Comparison of ENCODE assay signal across 23 cellular contexts in the genomic region with DNA sequence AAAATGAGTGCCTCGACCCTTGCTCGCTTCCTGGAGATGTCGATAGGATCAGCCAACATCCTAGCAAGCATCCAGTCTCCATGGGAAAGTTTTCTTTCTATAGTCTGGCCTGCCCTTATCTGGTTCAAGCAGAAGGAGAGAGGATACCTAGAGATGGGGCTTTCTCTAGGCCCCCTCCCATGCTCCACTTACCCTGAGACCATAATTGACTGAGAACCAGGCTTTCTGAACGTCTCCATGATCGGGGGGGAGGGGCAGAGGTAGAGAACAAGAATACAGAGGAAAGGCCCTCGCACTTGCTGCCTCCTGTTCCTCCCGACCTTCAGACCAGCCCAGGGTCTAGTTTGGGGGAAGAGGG. TPM values are rescaled to one million over a fixed set of nuclear protein-coding genes. Genes with fewer than 3 reads are reported as not detected.
"Had no signal": no experiment of that assay in that cellular context is flagged by ENCODE, and none has a peak within 500 bp of the region (broad histone marks: within the 10 kb centered on the region; RNA-seq: fewer than 3 reads in every experiment).

No MANE protein-coding gene starts in this region.

- H3K4me2 ChIP-seq: smooth muscle cell had no signal

- H3K36me3 Mint-ChIP-seq: activated naive CD4-positive, alpha-beta T cell treated with anti-CD3 and anti-CD28 coated beads, Interleukin-2, amount 10 ng/mL, durations not matched to agents 7 days and 5 days; stimulated activated naive B cell treated with anti-CD40 and anti-IgM and Interleukin-4, amounts not matched to agents 10 μg/mL and 1 μg/mL and 100 μg/mL, for 72 hours had no signal

- H3K27ac ChIP-seq: cardiac muscle cell, heart right ventricle, sigmoid colon, thoracic aorta had no signal

- H3K9me3 ChIP-seq: heart right ventricle, sigmoid colon, thoracic aorta had no signal

- H3K36me3 ChIP-seq: cardiac muscle cell, heart right ventricle, sigmoid colon, thoracic aorta had no signal

- H3K4me1 Mint-ChIP-seq: activated naive CD4-positive, alpha-beta T cell treated with anti-CD3 and anti-CD28 coated beads, Interleukin-2, amount 10 ng/mL, durations not matched to agents 7 days and 5 days; nephron had no signal

- H3K27me3 ChIP-seq: cardiac muscle cell, heart right ventricle, sigmoid colon had no signal

- ATAC-seq: left cardiac atrium; stimulated activated naive B cell treated with anti-CD40 and anti-IgM and Interleukin-4, amounts not matched to agents 10 μg/mL and 1 μg/mL and 100 μg/mL, for 72 hours had no signal

- H3K4me1 ChIP-seq: sigmoid colon had no signal

- H3K27ac Mint-ChIP-seq: activated B cell treated with CpG ODN at 0.5 μM for 24 hours; activated naive CD4-positive, alpha-beta T cell treated with anti-CD3 and anti-CD28 coated beads, Interleukin-2, amount 10 ng/mL, durations not matched to agents 7 days and 5 days; nephron; stimulated activated naive B cell treated with anti-CD40 and anti-IgM and Interleukin-4, amounts not matched to agents 10 μg/mL and 1 μg/mL and 100 μg/mL, for 72 hours had no signal

- H3K9me3 Mint-ChIP-seq: activated B cell treated with CpG ODN at 0.5 μM for 24 hours; activated naive CD4-positive, alpha-beta T cell treated with anti-CD3 and anti-CD28 coated beads, Interleukin-2, amount 10 ng/mL, durations not matched to agents 7 days and 5 days; nephron; stimulated activated naive B cell treated with anti-CD40 and anti-IgM and Interleukin-4, amounts not matched to agents 10 μg/mL and 1 μg/mL and 100 μg/mL, for 72 hours had no signal

- H3K4me3 ChIP-seq: cardiac muscle cell, heart right ventricle, sigmoid colon, smooth muscle cell, thoracic aorta had no signal

- DNase-seq: activated B cell treated with CpG ODN at 0.5 μM for 24 hours; activated CD4-positive, alpha-beta T cell treated with anti-CD3 and anti-CD28 coated beads for 4 hours; activated CD4-positive, alpha-beta T cell treated with anti-CD3 and anti-CD28 coated beads, Interleukin-2, amount 50 U/mL, for 48 hours; activated CD8-positive, alpha-beta memory T cell treated with anti-CD3 and anti-CD28 coated beads, Interleukin-2, amount 50 U/mL, for 48 hours; activated effector memory CD4-positive, alpha-beta T cell treated with Interleukin-2 at 50 U/mL for 16 hours; activated naive CD4-positive, alpha-beta T cell treated with anti-CD3 and anti-CD28 coated beads, Interleukin-2, amount 10 ng/mL, durations not matched to agents 7 days and 5 days; activated T-cell treated with anti-CD3 and anti-CD28 coated beads, Interleukin-2, amount 50 U/mL, for 48 hours; amygdala; foreskin fibroblast; heart right ventricle; left cardiac atrium; midbrain; nucleus accumbens; sigmoid colon; stimulated activated CD4-positive, alpha-beta T cell treated with anti-CD3 and anti-CD28 coated beads, Interleukin-15, amount 100 ng/mL, for 24 hours; stimulated activated CD8-positive, alpha-beta memory T cell treated with anti-CD3 and anti-CD28 coated beads, Interleukin-4, amount 100 ng/mL, for 48 hours; stimulated activated naive B cell treated with anti-CD40 and anti-IgM and Interleukin-4, amounts not matched to agents 10 μg/mL and 1 μg/mL and 100 μg/mL, for 72 hours; T1000 had no signal

- H3K4me3 Mint-ChIP-seq: activated B cell treated with CpG ODN at 0.5 μM for 24 hours; activated naive CD4-positive, alpha-beta T cell treated with anti-CD3 and anti-CD28 coated beads, Interleukin-2, amount 10 ng/mL, durations not matched to agents 7 days and 5 days; nephron; stimulated activated naive B cell treated with anti-CD40 and anti-IgM and Interleukin-4, amounts not matched to agents 10 μg/mL and 1 μg/mL and 100 μg/mL, for 72 hours had no signal

RNA-seq across cellular contexts. Expression of a gene that starts 31.6 kb away (rescaled TPM):
- total RNA-seq: T-helper 1 cell treated with Interleukin-12 subunit alpha and Interleukin-12 subunit beta and Interleukin-4 antibody, amounts not matched to agents 30 ng/mL and 1 ng/mL, for 36 hours had no signal
